ENCODE assay signal across 1 cellular context in genomic region chr15:60761505-60761845, GRCh38.
TF ChIP-seq lines count a peak whose summit lies in the region.

No MANE protein-coding gene starts in this region.

TF ChIP-seq in IMR-90, 13 proteins besides CTCF, POLR2A, EP300 and RAD21:
- no peak for TF ChIP-seq ELK1 (IDR thresholded peaks at IDR 0.05; ENCODE audit: borderline replicate concordance, low read depth, low read length)
- TF ChIP-seq SMC3 (IDR thresholded peaks at IDR 0.05; ENCODE audit: low read depth, low read length) = no peak
- TF ChIP-seq RCOR1 (IDR thresholded peaks at IDR 0.05; ENCODE audit: insufficient replicate concordance, low read length) = no peak
- TF ChIP-seq MAZ (IDR thresholded peaks at IDR 0.05; ENCODE audit: borderline replicate concordance, low read depth, low read length) = no peak
- TF ChIP-seq FOS (IDR thresholded peaks at IDR 0.05; ENCODE audit: low read depth, low read length) = no peak
- no peak for TF ChIP-seq NFE2L2 (IDR thresholded peaks at IDR 0.05; ENCODE audit: low read depth, low read length)
- no peak for TF ChIP-seq MXI1 (IDR thresholded peaks at IDR 0.05; ENCODE audit: borderline replicate concordance, low read depth, low read length)
- TF ChIP-seq CHD1 (IDR thresholded peaks at IDR 0.05; ENCODE audit: low read depth, low read length) = no peak
- no peak for TF ChIP-seq USF2 (IDR thresholded peaks at IDR 0.05; ENCODE audit: low read depth, low read length)
- TF ChIP-seq BHLHE40 (IDR thresholded peaks at IDR 0.05; ENCODE audit: low read depth, low read length) = no peak
- no peak for TF ChIP-seq CEBPB (IDR thresholded peaks at IDR 0.05; ENCODE audit: low read depth, low read length)
- TF ChIP-seq RFX5 (IDR thresholded peaks at IDR 0.05; ENCODE audit: low read depth, low read length) = no peak
- no peak for TF ChIP-seq MAFK (IDR thresholded peaks at IDR 0.05; ENCODE audit: low read depth, low read length)
